ENCODE assay signal across 1 cellular context in the genomic region with DNA sequence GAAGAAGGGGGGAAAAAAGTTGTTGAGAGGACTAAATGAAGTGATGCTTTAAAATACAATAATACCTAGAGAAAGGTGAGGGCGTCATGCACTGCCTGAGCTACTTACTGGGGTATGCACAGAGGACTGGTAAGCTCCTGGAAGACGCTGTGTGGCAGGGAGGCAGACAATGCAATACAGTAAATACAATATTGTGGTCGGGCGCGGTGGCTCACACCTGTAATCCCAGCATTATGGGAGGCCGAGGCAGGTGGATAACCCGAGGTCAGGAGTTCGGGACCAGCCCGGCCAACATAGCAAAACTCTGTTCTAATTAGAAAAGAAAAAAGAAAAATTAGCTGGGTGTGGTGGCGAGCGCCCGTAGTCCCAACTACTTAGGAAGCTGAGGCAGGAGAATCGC.
TF ChIP-seq lines count a peak whose summit lies in the region.

No MANE protein-coding gene starts in this region.

TF ChIP-seq in HepG2, 621 proteins besides CTCF, POLR2A, EP300 and RAD21:
- TF ChIP-seq NFE2 (CRISPR knock-in tag; IDR thresholded peaks at IDR 0.05) (no peak), MXI1 (IDR thresholded peaks at IDR 0.05; ENCODE audit: borderline replicate concordance, low read depth, low read length) (no peak), HCFC1 (IDR thresholded peaks at IDR 0.05; ENCODE audit: low read depth, low read length) (no peak), FOXO1 (CRISPR knock-in tag; IDR thresholded peaks at IDR 0.05) (no peak), ZNF549 (CRISPR knock-in tag; IDR thresholded peaks at IDR 0.05) (no peak), ATM (IDR thresholded peaks at IDR 0.05; ENCODE audit: borderline replicate concordance) (no peak), NPAS2 (CRISPR knock-in tag; IDR thresholded peaks at IDR 0.05; ENCODE audit: borderline replicate concordance) (no peak), ADNP (CRISPR knock-in tag; IDR thresholded peaks at IDR 0.05) (no peak), MZF1 (CRISPR knock-in tag; IDR thresholded peaks at IDR 0.05; ENCODE audit: borderline replicate concordance) (no peak)
- TF ChIP-seq, protein P1, sequence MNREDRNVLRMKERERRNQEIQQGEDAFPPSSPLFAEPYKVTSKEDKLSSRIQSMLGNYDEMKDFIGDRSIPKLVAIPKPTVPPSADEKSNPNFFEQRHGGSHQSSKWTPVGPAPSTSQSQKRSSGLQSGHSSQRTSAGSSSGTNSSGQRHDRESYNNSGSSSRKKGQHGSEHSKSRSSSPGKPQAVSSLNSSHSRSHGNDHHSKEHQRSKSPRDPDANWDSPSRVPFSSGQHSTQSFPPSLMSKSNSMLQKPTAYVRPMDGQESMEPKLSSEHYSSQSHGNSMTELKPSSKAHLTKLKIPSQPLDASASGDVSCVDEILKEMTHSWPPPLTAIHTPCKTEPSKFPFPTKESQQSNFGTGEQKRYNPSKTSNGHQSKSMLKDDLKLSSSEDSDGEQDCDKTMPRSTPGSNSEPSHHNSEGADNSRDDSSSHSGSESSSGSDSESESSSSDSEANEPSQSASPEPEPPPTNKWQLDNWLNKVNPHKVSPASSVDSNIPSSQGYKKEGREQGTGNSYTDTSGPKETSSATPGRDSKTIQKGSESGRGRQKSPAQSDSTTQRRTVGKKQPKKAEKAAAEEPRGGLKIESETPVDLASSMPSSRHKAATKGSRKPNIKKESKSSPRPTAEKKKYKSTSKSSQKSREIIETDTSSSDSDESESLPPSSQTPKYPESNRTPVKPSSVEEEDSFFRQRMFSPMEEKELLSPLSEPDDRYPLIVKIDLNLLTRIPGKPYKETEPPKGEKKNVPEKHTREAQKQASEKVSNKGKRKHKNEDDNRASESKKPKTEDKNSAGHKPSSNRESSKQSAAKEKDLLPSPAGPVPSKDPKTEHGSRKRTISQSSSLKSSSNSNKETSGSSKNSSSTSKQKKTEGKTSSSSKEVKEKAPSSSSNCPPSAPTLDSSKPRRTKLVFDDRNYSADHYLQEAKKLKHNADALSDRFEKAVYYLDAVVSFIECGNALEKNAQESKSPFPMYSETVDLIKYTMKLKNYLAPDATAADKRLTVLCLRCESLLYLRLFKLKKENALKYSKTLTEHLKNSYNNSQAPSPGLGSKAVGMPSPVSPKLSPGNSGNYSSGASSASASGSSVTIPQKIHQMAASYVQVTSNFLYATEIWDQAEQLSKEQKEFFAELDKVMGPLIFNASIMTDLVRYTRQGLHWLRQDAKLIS (CRISPR knock-in tag; IDR thresholded peaks at IDR 0.05): no peak
- TF ChIP-seq, protein P2, sequence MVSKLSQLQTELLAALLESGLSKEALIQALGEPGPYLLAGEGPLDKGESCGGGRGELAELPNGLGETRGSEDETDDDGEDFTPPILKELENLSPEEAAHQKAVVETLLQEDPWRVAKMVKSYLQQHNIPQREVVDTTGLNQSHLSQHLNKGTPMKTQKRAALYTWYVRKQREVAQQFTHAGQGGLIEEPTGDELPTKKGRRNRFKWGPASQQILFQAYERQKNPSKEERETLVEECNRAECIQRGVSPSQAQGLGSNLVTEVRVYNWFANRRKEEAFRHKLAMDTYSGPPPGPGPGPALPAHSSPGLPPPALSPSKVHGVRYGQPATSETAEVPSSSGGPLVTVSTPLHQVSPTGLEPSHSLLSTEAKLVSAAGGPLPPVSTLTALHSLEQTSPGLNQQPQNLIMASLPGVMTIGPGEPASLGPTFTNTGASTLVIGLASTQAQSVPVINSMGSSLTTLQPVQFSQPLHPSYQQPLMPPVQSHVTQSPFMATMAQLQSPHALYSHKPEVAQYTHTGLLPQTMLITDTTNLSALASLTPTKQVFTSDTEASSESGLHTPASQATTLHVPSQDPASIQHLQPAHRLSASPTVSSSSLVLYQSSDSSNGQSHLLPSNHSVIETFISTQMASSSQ (IDR thresholded peaks at IDR 0.05; ENCODE audit: low read depth): no peak
- TF ChIP-seq, protein P2 (CRISPR knock-in tag; IDR thresholded peaks at IDR 0.05; ENCODE audit: borderline replicate concordance): no peak
- TF ChIP-seq, protein P3, sequence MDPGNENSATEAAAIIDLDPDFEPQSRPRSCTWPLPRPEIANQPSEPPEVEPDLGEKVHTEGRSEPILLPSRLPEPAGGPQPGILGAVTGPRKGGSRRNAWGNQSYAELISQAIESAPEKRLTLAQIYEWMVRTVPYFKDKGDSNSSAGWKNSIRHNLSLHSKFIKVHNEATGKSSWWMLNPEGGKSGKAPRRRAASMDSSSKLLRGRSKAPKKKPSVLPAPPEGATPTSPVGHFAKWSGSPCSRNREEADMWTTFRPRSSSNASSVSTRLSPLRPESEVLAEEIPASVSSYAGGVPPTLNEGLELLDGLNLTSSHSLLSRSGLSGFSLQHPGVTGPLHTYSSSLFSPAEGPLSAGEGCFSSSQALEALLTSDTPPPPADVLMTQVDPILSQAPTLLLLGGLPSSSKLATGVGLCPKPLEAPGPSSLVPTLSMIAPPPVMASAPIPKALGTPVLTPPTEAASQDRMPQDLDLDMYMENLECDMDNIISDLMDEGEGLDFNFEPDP (CRISPR knock-in tag; conservative IDR thresholded peaks at IDR 0.05): no peak
